Comparison of ENCODE assay signal across 9 cellular contexts in genomic region chr7:1503390-1503789, GRCh38. TPM values are rescaled to one million over a fixed set of nuclear protein-coding genes. Genes with fewer than 3 reads are reported as not detected.
A peak's percentile ranks its signal among the peaks of the same experiment; 100 is the strongest.
DNase-seq lines count a peak whose midpoint lies in the region; ATAC-seq, FAIRE-seq and TF ChIP-seq lines count a peak whose summit lies in the region.
"Had no signal": no experiment of that assay in that cellular context is flagged by ENCODE, and none has a peak within 500 bp of the region (broad histone marks: within the 10 kb centered on the region; RNA-seq: fewer than 3 reads in every experiment).

No MANE protein-coding gene starts in this region.

- no peaks in the 10 kb centered on the region for H3K27me3 ChIP-seq in Caco-2 (replicated peaks; ENCODE audit: control insufficient read depth, insufficient read depth, low read length)
- H3K27me3 ChIP-seq in Peyer's patch = no peaks in the 10 kb centered on the region
- no peaks in the 10 kb centered on the region for H3K27me3 ChIP-seq in esophagus muscularis mucosa
- no peaks in the 10 kb centered on the region for H3K27me3 ChIP-seq in pancreas

- ATAC-seq in pancreas (no peak), GM19467 (IDR thresholded peaks at IDR 0.05; ENCODE audit: unreplicated experiment) (no peak), HG02970 (IDR thresholded peaks at IDR 0.05; ENCODE audit: low FRiP score, unreplicated experiment) (no peak)

- 26% methylated on average over 23 of the region's 24 CpGs for WGBS in esophagus muscularis mucosa
- WGBS in pancreas, 2 donors = 15 to 17% methylated on average over 24 of the region's 24 CpGs

- peak overlapping the region; percentile 100 for H3K4me3 ChIP-seq in Caco-2 (ENCODE audit: low read depth, low read length)
- H3K4me3 ChIP-seq in Peyer's patch = peak overlapping the region; percentile 96 to 100 (median 99)
- H3K4me3 ChIP-seq in esophagus muscularis mucosa = peak overlapping the region; percentile 95 to 100 (median 98)
- peak overlapping the region; percentile 89 to 100 (median 98) for H3K4me3 ChIP-seq in pancreas

- H3K27ac ChIP-seq in Peyer's patch (peak overlapping the region in 3 of 4 donors; percentile 64 to 76 (median 67)), esophagus muscularis mucosa (replicated peaks in 1 of 4) (peak overlapping the region in 2 of 4 donors; percentile 71 to 78), pancreas (no peak overlapping the region)

- no TSS peak for BruUV-seq in Caco-2 (replicated peaks; lab: Mats Ljungman, UMichigan)

- peak overlapping the region; percentile 88 for H3K4me3 Mint-ChIP-seq in Caco-2 (ENCODE audit: unreplicated experiment)

- CTCF ChIA-PET in Caco-2 (lab: Charles Lee) = no interaction called here

- no peak for FAIRE-seq in pancreas (lab: Jason Lieb, UNC)
- no peak for FAIRE-seq in frontal cortex (lab: Jason Lieb, UNC)

- peaks cover 10% of the 10 kb centered on the region for H3K4me1 Mint-ChIP-seq in Caco-2 (ENCODE audit: low read depth, unreplicated experiment)

- no peak for DNase-seq in Caco-2
- no peak for DNase-seq in Peyer's patch
- DNase-seq in esophagus muscularis mucosa (ENCODE audit: extremely low spot score) = no peak
- peak in 1 of 6 donors; percentile 70 for DNase-seq in pancreas
- no peak for DNase-seq in HCEC 1CT
- DNase-seq in frontal cortex (ENCODE audit: low spot score in 2 of 2) = no peak
- DNase-seq: activated CD4-positive, alpha-beta T cell treated with anti-CD3 and anti-CD28 coated beads for 1 hour had no signal

- H3K27ac Mint-ChIP-seq in Caco-2 (ENCODE audit: unreplicated experiment) = peak overlapping the region; percentile 91

- no peaks in the 10 kb centered on the region for H3K9me3 ChIP-seq in Caco-2
- H3K9me3 ChIP-seq in Peyer's patch = no peaks in the 10 kb centered on the region
- no peaks in the 10 kb centered on the region for H3K9me3 ChIP-seq in esophagus muscularis mucosa
- no peaks in the 10 kb centered on the region for H3K9me3 ChIP-seq in pancreas

- no peak for TF ChIP-seq POLR2A in Peyer's patch (IDR thresholded peaks at IDR 0.05)
- TF ChIP-seq POLR2A in esophagus muscularis mucosa (IDR thresholded peaks at IDR 0.05; ENCODE audit: low read depth) = no peak

- TF ChIP-seq CTCF in Caco-2 (IDR thresholded peaks at IDR 0.05; ENCODE audit: insufficient read depth in 1 of 2, low read depth in 1 of 2, low read length in 1 of 2, severe bottlenecking in 1 of 2, unreplicated experiment in 1 of 2) (no peak), Peyer's patch (IDR thresholded peaks at IDR 0.05) (no peak), esophagus muscularis mucosa (IDR thresholded peaks at IDR 0.05) (no peak), pancreas (IDR thresholded peaks at IDR 0.05) (no peak)

- no peaks in the 10 kb centered on the region for H3K27me3 Mint-ChIP-seq in Caco-2 (ENCODE audit: insufficient read depth, unreplicated experiment)

- H3K9me3 Mint-ChIP-seq in Caco-2 (ENCODE audit: unreplicated experiment) = no peaks in the 10 kb centered on the region

- intact Hi-C loops in Caco-2 (cut with micrococcal nuclease; ENCODE audit: unreplicated experiment) = no loop called here
- intact Hi-C loops in esophagus muscularis mucosa (cut with DNase I) = loop anchor here (5.0 kb wide), 1 partner anchor 69 kb away; the partner anchor contains the start of gene PSMG3
- intact Hi-C loops in pancreas (cut with DNase I) = loop anchor here in 1 of 3 donors (10.0 kb wide), 1 partner anchor 59 kb away; no protein-coding TSS in a partner anchor

- POLR2A ChIA-PET in Caco-2 (lab: Charles Lee) = no interaction called here

- H3K36me3 ChIP-seq in Caco-2 (ENCODE audit: control insufficient read depth, insufficient read depth, low read length) (peaks cover 5% of the 10 kb centered on the region), Peyer's patch (peaks cover 0 to 44% (median 0%) of the 10 kb centered on the region in 3 donors), esophagus muscularis mucosa (peaks cover 24 to 47% (median 45%) of the 10 kb centered on the region in 4 donors), pancreas (peaks cover 0 to 20% (median 8%) of the 10 kb centered on the region in 3 donors)

- peaks cover 52% of the 10 kb centered on the region for H3K36me3 Mint-ChIP-seq in Caco-2 (ENCODE audit: insufficient read depth, unreplicated experiment)

- H3K4me1 ChIP-seq in Caco-2 = peaks cover 21% of the 10 kb centered on the region
- peaks cover 0 to 28% (median 19%) of the 10 kb centered on the region in 4 donors for H3K4me1 ChIP-seq in Peyer's patch
- peaks cover 20 to 41% (median 39%) of the 10 kb centered on the region in 4 donors for H3K4me1 ChIP-seq in esophagus muscularis mucosa
- peaks cover 4 to 17% (median 12%) of the 10 kb centered on the region in 3 donors for H3K4me1 ChIP-seq in pancreas

- no peak for TF ChIP-seq EP300 in esophagus muscularis mucosa (IDR thresholded peaks at IDR 0.05)

RNA-seq across cellular contexts. Expression of gene INTS1, which starts 0.8 kb away (rescaled TPM):
- total RNA-seq in Caco-2 (2022) (122 and 124 TPM in 2 replicates), Peyer's patch (100 to 1,000 TPM in 2 of 4 donors, 10 to 100 TPM in 2; 84.4 to 192 (median 108) TPM), esophagus muscularis mucosa (10 to 100 TPM; 33.1 to 80.3 (median 48.0) TPM), pancreas (10 to 100 TPM; 45.0 to 73.2 (median 58.3) TPM), frontal cortex (23.6 TPM)
- 100 to 1,000 TPM in 1 of 2 donors, 10 to 100 TPM in 1; 92.7 to 166 TPM for polyA plus RNA-seq in pancreas

RNA-seq across cellular contexts. Expression of gene MAFK, which starts 27.1 kb away (rescaled TPM):
- total RNA-seq in Caco-2 (2022) = 30.0 and 33.3 TPM in 2 replicates
- 10 to 100 TPM; 32.9 to 80.2 (median 55.0) TPM for total RNA-seq in Peyer's patch
- total RNA-seq in esophagus muscularis mucosa = 100 to 1,000 TPM in 1 of 4 donors, 10 to 100 TPM in 3; 61.5 to 104 (median 83.0) TPM
- total RNA-seq in pancreas = 10 to 100 TPM; 21.1 to 43.2 (median 23.4) TPM
- 10 to 100 TPM; 42.6 to 71.2 TPM for polyA plus RNA-seq in pancreas
- total RNA-seq in frontal cortex = 8.2 TPM

RNA-seq across cellular contexts. Expression of gene MICALL2, which starts 44.1 kb away (rescaled TPM):
- 14.7 and 15.4 TPM in 2 replicates for total RNA-seq in Caco-2 (2022)
- total RNA-seq in Peyer's patch = 100 to 1,000 TPM; 111 to 272 (median 209) TPM
- total RNA-seq in esophagus muscularis mucosa = 10 to 100 TPM in 3 of 4 donors, 1 to 10 TPM in 1; 9.1 to 18.3 (median 14.6) TPM
- 10 to 100 TPM in 4 of 6 donors, 1 to 10 TPM in 2; 8.3 to 24.2 (median 11.3) TPM for total RNA-seq in pancreas
- 10 to 100 TPM; 85.6 to 93.6 TPM for polyA plus RNA-seq in pancreas
- total RNA-seq in frontal cortex = 3.7 TPM

RNA-seq across cellular contexts. Expression of gene TMEM184A, which starts 52.6 kb away (rescaled TPM):
- 16.5 and 22.0 TPM in 2 replicates for total RNA-seq in Caco-2 (2022)
- total RNA-seq in Peyer's patch = 100 to 1,000 TPM in 3 of 4 donors, 10 to 100 TPM in 1; 41.3 to 161 (median 151) TPM
- under 1 TPM in 2 of 4 donors, not detected in 2; 0.23 to 0.42 TPM for total RNA-seq in esophagus muscularis mucosa
- 10 to 100 TPM; 15.2 to 27.5 (median 21.3) TPM for total RNA-seq in pancreas
- 10 to 100 TPM; 29.0 to 58.9 TPM for polyA plus RNA-seq in pancreas
- total RNA-seq in frontal cortex = not detected

Comparison
In these comparisons a context has a peak if more than half of its experiments do, and no peak if none do; other contexts are left out.
1. H3K27ac ChIP-seq: peak in Peyer's patch (3 of 4); none in pancreas (0 of 4).
2. Peak in every context shown above with its lines, with median percentiles within 50 percentile points of each other: H3K4me3 ChIP-seq.